Comparison of ENCODE assay signal across 1 cellular context in the genomic region with DNA sequence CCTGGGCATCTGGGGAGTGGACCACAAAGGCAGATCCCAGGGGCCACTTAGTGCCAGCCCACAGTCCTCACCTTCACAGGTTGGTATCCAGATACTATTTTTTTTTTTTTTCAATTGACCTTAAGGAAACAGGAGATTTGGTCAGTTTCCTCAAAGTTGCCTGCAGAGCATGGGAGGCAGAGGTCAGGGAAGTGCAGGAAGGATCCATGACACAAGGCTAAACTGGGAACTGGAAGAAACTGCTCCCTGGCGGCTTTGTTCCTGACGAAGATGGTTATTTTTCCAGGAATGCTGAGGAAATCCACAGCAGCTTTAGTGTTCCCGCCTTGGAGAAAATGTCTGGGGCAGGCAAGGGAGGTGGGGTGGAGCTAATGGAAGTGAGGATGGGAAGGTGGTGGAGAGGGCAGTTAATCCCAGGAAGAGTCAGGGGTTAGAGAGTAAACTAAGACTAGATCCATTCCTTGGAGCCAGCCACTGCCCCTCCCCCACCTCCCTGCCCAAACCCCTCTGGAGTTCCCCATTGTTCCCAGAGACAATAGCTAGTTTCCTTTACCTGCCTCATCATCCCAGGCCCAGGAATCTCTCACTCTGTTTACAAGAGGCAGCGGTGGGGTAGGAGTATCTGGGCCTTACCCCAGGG.
TF ChIP-seq lines count a peak whose summit lies in the region.

No MANE protein-coding gene starts in this region.

TF ChIP-seq in endothelial cell of umbilical vein, 7 proteins besides CTCF, POLR2A, EP300 and RAD21:
- no peak for TF ChIP-seq POLR2AphosphoS5 (IDR thresholded peaks at IDR 0.05; ENCODE audit: insufficient read depth, low read depth, low read length)
- TF ChIP-seq FOS (IDR thresholded peaks at IDR 0.05; ENCODE audit: borderline replicate concordance, insufficient read depth, low read length): no peak
- no peak for TF ChIP-seq MYC (IDR thresholded peaks at IDR 0.05; ENCODE audit: low read depth, low read length)
- TF ChIP-seq EZH2 (IDR thresholded peaks at IDR 0.05; ENCODE audit: borderline replicate concordance, low read depth, low read length, severe bottlenecking): no peak
- TF ChIP-seq JUN (IDR thresholded peaks at IDR 0.05; ENCODE audit: borderline replicate concordance, insufficient read depth, insufficient read length, low read depth): no peak
- TF ChIP-seq, protein P1, sequence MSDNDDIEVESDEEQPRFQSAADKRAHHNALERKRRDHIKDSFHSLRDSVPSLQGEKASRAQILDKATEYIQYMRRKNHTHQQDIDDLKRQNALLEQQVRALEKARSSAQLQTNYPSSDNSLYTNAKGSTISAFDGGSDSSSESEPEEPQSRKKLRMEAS (IDR thresholded peaks at IDR 0.05; ENCODE audit: insufficient read depth, insufficient read length): no peak
- TF ChIP-seq GATA2 (IDR thresholded peaks at IDR 0.05; ENCODE audit: insufficient read depth, insufficient read length, low read depth, low read length): no peak
